In genomic region chrX:334331-334891, GRCh38 we compare ENCODE assay signal across 1 cellular context.
TF ChIP-seq lines count a peak whose summit lies in the region.

No MANE protein-coding gene starts in this region.

TF ChIP-seq in HepG2, 621 proteins besides CTCF, POLR2A, EP300 and RAD21:
- TF ChIP-seq MLX (CRISPR knock-in tag; IDR thresholded peaks at IDR 0.05) (no peak), ZFY (CRISPR knock-in tag; IDR thresholded peaks at IDR 0.05) (no peak)
